ENCODE assay signal across 11 cellular contexts in genomic region chr5:179141867-179142266, GRCh38.
"Had no signal": no experiment of that assay in that cellular context is flagged by ENCODE, and none has a peak within 500 bp of the region (broad histone marks: within the 10 kb centered on the region; RNA-seq: fewer than 3 reads in every experiment).

No MANE protein-coding gene starts in this region.

- H2AFZ ChIP-seq: neural progenitor cell had no signal

- H3K4me3 Mint-ChIP-seq: activated CD4-positive, alpha-beta T cell treated with anti-CD3 and anti-CD28 coated beads for 36 hours; neural progenitor cell had no signal

- H3K27ac ChIP-seq: heart left ventricle, neural progenitor cell, ovary, sigmoid colon, thyroid gland had no signal

- H3K36me3 ChIP-seq: heart left ventricle, neural progenitor cell, ovary, sigmoid colon, thyroid gland had no signal

- H3K4me2 ChIP-seq: neural progenitor cell had no signal

- ATAC-seq: heart left ventricle, T-helper 17 cell had no signal

- H3K4me1 ChIP-seq: heart left ventricle, neural progenitor cell, sigmoid colon, thyroid gland had no signal

- H3K27me3 ChIP-seq: heart left ventricle, neural progenitor cell, ovary, sigmoid colon, thyroid gland had no signal

- H3K27ac Mint-ChIP-seq: naive B cell, neural progenitor cell had no signal

- H3K27me3 Mint-ChIP-seq: activated CD4-positive, alpha-beta T cell treated with anti-CD3 and anti-CD28 coated beads for 36 hours; naive B cell; T-helper 17 cell had no signal

- H3K9ac ChIP-seq: neural progenitor cell had no signal

- H3K36me3 Mint-ChIP-seq: naive B cell, neural progenitor cell had no signal

- DNase-seq: activated CD4-positive, alpha-beta T cell treated with anti-CD3 and anti-CD28 coated beads for 36 hours; activated CD8-positive, alpha-beta memory T cell treated with anti-CD3 and anti-CD28 coated beads, Interleukin-2, amount 50 U/mL, for 48 hours; dermis blood vessel endothelial cell; naive B cell; ovary; sigmoid colon; stimulated activated CD4-positive, alpha-beta T cell treated with anti-CD3 and anti-CD28 coated beads, Interleukin-12 subunit alpha, Interleukin-12 subunit beta, amount 100 ng/mL, for 4 hours; T-helper 17 cell had no signal

- H3K4me3 ChIP-seq: heart left ventricle, neural progenitor cell, ovary, sigmoid colon, thyroid gland had no signal

- H3K9me3 ChIP-seq: heart left ventricle, ovary, sigmoid colon, thyroid gland had no signal

- H3K9me3 Mint-ChIP-seq: neural progenitor cell had no signal
